In the genomic region with DNA sequence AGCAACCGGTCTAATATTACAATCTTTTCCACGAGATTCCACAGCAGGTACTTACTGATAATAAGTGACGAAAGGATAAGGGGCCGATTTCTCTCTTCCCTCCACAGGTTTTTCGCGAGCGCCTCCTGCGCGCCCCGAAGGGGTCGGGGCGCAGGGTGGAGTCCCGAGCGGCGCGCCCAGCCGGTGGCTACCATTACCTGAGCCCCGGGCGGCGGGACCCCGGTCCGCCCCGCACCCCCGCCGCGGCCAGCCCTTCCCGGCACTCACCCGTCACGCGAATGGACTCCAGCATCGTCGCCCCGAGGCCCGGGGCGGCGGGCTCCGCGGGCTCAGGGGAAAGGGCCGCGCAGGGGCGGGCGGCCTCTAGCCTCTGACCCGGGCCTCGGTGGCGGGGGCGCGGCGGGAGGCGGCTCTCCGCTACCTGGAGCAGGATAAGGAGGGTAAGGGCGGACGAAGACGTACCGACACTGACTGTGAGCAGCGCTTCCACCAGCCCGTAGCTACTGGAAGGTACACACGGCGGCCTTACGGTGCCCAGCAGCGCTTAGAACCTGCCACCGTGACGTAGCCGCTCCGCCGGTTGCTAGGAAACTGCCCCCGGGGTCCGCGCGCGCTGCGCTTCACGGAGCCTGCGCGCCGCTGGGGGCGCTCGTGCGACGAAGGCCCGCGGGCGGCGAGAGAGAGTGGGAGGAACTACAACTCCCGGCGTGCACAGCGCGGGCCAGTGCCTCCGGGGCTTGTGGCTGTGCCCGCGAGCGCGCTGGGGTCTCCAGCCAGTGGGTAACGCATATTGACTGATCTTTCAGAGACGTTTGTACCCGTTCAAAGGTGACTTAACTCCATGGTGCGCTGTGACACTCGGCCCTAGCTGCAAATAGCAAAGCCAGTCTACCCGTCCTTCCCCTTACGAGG, we compare ENCODE assay signal across 1 cellular context.
TF ChIP-seq lines count a peak whose summit lies in the region.

No MANE protein-coding gene starts in this region.

TF ChIP-seq in K562, 482 proteins besides CTCF, POLR2A, EP300 and RAD21 (continued from another document and continues in another):
- TF ChIP-seq, protein P1, sequence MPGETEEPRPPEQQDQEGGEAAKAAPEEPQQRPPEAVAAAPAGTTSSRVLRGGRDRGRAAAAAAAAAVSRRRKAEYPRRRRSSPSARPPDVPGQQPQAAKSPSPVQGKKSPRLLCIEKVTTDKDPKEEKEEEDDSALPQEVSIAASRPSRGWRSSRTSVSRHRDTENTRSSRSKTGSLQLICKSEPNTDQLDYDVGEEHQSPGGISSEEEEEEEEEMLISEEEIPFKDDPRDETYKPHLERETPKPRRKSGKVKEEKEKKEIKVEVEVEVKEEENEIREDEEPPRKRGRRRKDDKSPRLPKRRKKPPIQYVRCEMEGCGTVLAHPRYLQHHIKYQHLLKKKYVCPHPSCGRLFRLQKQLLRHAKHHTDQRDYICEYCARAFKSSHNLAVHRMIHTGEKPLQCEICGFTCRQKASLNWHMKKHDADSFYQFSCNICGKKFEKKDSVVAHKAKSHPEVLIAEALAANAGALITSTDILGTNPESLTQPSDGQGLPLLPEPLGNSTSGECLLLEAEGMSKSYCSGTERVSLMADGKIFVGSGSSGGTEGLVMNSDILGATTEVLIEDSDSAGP (CRISPR knock-in tag; IDR thresholded peaks at IDR 0.05): no peak
- TF ChIP-seq, protein P2, sequence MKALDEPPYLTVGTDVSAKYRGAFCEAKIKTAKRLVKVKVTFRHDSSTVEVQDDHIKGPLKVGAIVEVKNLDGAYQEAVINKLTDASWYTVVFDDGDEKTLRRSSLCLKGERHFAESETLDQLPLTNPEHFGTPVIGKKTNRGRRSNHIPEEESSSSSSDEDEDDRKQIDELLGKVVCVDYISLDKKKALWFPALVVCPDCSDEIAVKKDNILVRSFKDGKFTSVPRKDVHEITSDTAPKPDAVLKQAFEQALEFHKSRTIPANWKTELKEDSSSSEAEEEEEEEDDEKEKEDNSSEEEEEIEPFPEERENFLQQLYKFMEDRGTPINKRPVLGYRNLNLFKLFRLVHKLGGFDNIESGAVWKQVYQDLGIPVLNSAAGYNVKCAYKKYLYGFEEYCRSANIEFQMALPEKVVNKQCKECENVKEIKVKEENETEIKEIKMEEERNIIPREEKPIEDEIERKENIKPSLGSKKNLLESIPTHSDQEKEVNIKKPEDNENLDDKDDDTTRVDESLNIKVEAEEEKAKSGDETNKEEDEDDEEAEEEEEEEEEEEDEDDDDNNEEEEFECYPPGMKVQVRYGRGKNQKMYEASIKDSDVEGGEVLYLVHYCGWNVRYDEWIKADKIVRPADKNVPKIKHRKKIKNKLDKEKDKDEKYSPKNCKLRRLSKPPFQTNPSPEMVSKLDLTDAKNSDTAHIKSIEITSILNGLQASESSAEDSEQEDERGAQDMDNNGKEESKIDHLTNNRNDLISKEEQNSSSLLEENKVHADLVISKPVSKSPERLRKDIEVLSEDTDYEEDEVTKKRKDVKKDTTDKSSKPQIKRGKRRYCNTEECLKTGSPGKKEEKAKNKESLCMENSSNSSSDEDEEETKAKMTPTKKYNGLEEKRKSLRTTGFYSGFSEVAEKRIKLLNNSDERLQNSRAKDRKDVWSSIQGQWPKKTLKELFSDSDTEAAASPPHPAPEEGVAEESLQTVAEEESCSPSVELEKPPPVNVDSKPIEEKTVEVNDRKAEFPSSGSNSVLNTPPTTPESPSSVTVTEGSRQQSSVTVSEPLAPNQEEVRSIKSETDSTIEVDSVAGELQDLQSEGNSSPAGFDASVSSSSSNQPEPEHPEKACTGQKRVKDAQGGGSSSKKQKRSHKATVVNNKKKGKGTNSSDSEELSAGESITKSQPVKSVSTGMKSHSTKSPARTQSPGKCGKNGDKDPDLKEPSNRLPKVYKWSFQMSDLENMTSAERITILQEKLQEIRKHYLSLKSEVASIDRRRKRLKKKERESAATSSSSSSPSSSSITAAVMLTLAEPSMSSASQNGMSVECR (CRISPR knock-in tag; IDR thresholded peaks at IDR 0.05): 0 out of 2 replicates have a peak, but pooled peaks have one; percentile 37
- TF ChIP-seq, protein P3, sequence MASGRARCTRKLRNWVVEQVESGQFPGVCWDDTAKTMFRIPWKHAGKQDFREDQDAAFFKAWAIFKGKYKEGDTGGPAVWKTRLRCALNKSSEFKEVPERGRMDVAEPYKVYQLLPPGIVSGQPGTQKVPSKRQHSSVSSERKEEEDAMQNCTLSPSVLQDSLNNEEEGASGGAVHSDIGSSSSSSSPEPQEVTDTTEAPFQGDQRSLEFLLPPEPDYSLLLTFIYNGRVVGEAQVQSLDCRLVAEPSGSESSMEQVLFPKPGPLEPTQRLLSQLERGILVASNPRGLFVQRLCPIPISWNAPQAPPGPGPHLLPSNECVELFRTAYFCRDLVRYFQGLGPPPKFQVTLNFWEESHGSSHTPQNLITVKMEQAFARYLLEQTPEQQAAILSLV (tag; IDR thresholded peaks at IDR 0.05): no peak
- no peak for TF ChIP-seq NFXL1 (CRISPR knock-in tag; IDR thresholded peaks at IDR 0.05)
- TF ChIP-seq GTF2A2 (tag; IDR thresholded peaks at IDR 0.05): no peak
- no peak for TF ChIP-seq CCAR2 (IDR thresholded peaks at IDR 0.05; ENCODE audit: low read depth, low read length)
- TF ChIP-seq POU5F1 (IDR thresholded peaks at IDR 0.05; ENCODE audit: borderline replicate concordance, low read depth, low read length, partially characterized antibody): peak; percentile 51
- peak; percentile 44; the same call in 1 of the 2 replicates for TF ChIP-seq GABPA (tag; conservative IDR thresholded peaks at IDR 0.05; ENCODE audit: low read depth)
- TF ChIP-seq, protein P4, sequence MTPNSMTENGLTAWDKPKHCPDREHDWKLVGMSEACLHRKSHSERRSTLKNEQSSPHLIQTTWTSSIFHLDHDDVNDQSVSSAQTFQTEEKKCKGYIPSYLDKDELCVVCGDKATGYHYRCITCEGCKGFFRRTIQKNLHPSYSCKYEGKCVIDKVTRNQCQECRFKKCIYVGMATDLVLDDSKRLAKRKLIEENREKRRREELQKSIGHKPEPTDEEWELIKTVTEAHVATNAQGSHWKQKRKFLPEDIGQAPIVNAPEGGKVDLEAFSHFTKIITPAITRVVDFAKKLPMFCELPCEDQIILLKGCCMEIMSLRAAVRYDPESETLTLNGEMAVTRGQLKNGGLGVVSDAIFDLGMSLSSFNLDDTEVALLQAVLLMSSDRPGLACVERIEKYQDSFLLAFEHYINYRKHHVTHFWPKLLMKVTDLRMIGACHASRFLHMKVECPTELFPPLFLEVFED (CRISPR knock-in tag; conservative IDR thresholded peaks at IDR 0.05): no peak
- no peak for TF ChIP-seq ZNF699 (CRISPR knock-in tag; IDR thresholded peaks at IDR 0.05; ENCODE audit: insufficient replicate concordance)
- no peak for TF ChIP-seq SP2 (IDR thresholded peaks at IDR 0.05; ENCODE audit: extremely low read depth, low read depth, low read length, poor library complexity, severe bottlenecking)
- TF ChIP-seq PHTF2 (CRISPR knock-in tag; IDR thresholded peaks at IDR 0.05): no peak
- TF ChIP-seq GABPB2 (CRISPR knock-in tag; conservative IDR thresholded peaks at IDR 0.05): no peak
- no peak for TF ChIP-seq CBFB (CRISPR knock-in tag; IDR thresholded peaks at IDR 0.05)
- no peak for TF ChIP-seq TRIM24 (IDR thresholded peaks at IDR 0.05)
- TF ChIP-seq, protein P5, sequence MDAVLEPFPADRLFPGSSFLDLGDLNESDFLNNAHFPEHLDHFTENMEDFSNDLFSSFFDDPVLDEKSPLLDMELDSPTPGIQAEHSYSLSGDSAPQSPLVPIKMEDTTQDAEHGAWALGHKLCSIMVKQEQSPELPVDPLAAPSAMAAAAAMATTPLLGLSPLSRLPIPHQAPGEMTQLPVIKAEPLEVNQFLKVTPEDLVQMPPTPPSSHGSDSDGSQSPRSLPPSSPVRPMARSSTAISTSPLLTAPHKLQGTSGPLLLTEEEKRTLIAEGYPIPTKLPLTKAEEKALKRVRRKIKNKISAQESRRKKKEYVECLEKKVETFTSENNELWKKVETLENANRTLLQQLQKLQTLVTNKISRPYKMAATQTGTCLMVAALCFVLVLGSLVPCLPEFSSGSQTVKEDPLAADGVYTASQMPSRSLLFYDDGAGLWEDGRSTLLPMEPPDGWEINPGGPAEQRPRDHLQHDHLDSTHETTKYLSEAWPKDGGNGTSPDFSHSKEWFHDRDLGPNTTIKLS (IDR thresholded peaks at IDR 0.05; ENCODE audit: borderline replicate concordance, low read depth): peak; percentile 84; the same call in 1 of the 2 replicates
- TF ChIP-seq ZFP1 (CRISPR knock-in tag; IDR thresholded peaks at IDR 0.05): no peak
- no peak for TF ChIP-seq SIN3B (IDR thresholded peaks at IDR 0.05; ENCODE audit: low read depth)
- TF ChIP-seq, protein P6, sequence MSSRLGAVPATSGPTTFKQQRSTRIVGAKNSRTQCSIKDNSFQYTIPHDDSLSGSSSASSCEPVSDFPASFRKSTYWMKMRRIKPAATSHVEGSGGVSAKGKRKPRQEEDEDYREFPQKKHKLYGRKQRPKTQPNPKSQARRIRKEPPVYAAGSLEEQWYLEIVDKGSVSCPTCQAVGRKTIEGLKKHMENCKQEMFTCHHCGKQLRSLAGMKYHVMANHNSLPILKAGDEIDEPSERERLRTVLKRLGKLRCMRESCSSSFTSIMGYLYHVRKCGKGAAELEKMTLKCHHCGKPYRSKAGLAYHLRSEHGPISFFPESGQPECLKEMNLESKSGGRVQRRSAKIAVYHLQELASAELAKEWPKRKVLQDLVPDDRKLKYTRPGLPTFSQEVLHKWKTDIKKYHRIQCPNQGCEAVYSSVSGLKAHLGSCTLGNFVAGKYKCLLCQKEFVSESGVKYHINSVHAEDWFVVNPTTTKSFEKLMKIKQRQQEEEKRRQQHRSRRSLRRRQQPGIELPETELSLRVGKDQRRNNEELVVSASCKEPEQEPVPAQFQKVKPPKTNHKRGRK (tag; IDR thresholded peaks at IDR 0.05): no peak
- peak; percentile 86; the same call in 1 of the 2 replicates for TF ChIP-seq CTBP1 (IDR thresholded peaks at IDR 0.05; ENCODE audit: borderline replicate concordance)
- TF ChIP-seq PRPF4 (IDR thresholded peaks at IDR 0.05; ENCODE audit: insufficient read depth, low read depth, low read length, poor library complexity, severe bottlenecking): no peak
- no peak for TF ChIP-seq ZNF217 (CRISPR knock-in tag; IDR thresholded peaks at IDR 0.05)
- no peak for TF ChIP-seq ELF2 (CRISPR knock-in tag; IDR thresholded peaks at IDR 0.05)
- 0 out of 4 replicates have a peak, but pooled peaks of 1 of the 2 experiments have one; percentile 47 for TF ChIP-seq KDM4B (IDR thresholded peaks at IDR 0.05; ENCODE audit: borderline replicate concordance in 2 of 2, low read depth in 1 of 2)
- no peak for TF ChIP-seq YBX1 (IDR thresholded peaks at IDR 0.05)
- TF ChIP-seq LARP7 (IDR thresholded peaks at IDR 0.05): no peak
- 0 out of 2 replicates have a peak, but pooled peaks have one; percentile 18 for TF ChIP-seq TRIM28 (IDR thresholded peaks at IDR 0.05)
- no peak for TF ChIP-seq DNMT1 (IDR thresholded peaks at IDR 0.05)
- TF ChIP-seq LEF1 (IDR thresholded peaks at IDR 0.05): no peak
- no peak for TF ChIP-seq TOE1 (IDR thresholded peaks at IDR 0.05; ENCODE audit: borderline replicate concordance)
- 0 out of 2 replicates have a peak, but pooled peaks have one; percentile 14 for TF ChIP-seq TOE1 (CRISPR knock-in tag; IDR thresholded peaks at IDR 0.05; ENCODE audit: borderline replicate concordance, low read depth)
- TF ChIP-seq, protein P7, sequence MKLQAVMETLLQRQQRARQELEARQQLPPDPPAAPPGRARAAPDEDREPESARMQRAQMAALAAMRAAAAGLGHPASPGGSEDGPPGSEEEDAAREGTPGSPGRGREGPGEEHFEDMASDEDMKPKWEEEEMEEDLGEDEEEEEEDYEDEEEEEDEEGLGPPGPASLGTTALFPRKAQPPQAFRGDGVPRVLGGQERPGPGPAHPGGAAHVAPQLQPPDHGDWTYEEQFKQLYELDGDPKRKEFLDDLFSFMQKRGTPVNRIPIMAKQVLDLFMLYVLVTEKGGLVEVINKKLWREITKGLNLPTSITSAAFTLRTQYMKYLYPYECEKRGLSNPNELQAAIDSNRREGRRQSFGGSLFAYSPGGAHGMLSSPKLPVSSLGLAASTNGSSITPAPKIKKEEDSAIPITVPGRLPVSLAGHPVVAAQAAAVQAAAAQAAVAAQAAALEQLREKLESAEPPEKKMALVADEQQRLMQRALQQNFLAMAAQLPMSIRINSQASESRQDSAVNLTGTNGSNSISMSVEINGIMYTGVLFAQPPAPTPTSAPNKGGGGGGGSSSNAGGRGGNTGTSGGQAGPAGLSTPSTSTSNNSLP (IDR thresholded peaks at IDR 0.05; ENCODE audit: borderline replicate concordance, low read depth, low read length): no peak
- no peak for TF ChIP-seq ZNF717 (CRISPR knock-in tag; IDR thresholded peaks at IDR 0.05)
- no peak for TF ChIP-seq ZNF584 (CRISPR knock-in tag; IDR thresholded peaks at IDR 0.05; ENCODE audit: low read depth)
- TF ChIP-seq MTF1 (CRISPR knock-in tag; IDR thresholded peaks at IDR 0.05; ENCODE audit: borderline replicate concordance): no peak
- TF ChIP-seq COPS2 (conservative IDR thresholded peaks at IDR 0.05): no peak
- no peak for TF ChIP-seq CBX1 (IDR thresholded peaks at IDR 0.05; ENCODE audit: low read depth)
- TF ChIP-seq SNIP1 (IDR thresholded peaks at IDR 0.05; ENCODE audit: low read depth): no peak
- no peak for TF ChIP-seq SMARCC2 (IDR thresholded peaks at IDR 0.05; ENCODE audit: low read depth)
- peak; percentile 93 for TF ChIP-seq HCFC1 (IDR thresholded peaks at IDR 0.05; ENCODE audit: low read depth, low read length)
- no peak for TF ChIP-seq ZNF77 (CRISPR knock-in tag; IDR thresholded peaks at IDR 0.05)
- no peak for TF ChIP-seq PTRF (tag; IDR thresholded peaks at IDR 0.05)
- no peak for TF ChIP-seq SREBF2 (CRISPR knock-in tag; IDR thresholded peaks at IDR 0.05)
- no peak for TF ChIP-seq HDAC3 (IDR thresholded peaks at IDR 0.05; ENCODE audit: borderline replicate concordance, partially characterized antibody)
- no peak for TF ChIP-seq ELF4 (CRISPR knock-in tag; IDR thresholded peaks at IDR 0.05)
- no peak for TF ChIP-seq KLF6 (CRISPR knock-in tag; IDR thresholded peaks at IDR 0.05; ENCODE audit: borderline replicate concordance)
- no peak for TF ChIP-seq FOSL1 (tag; conservative IDR thresholded peaks at IDR 0.05)
- no peak for TF ChIP-seq ZC3H11A (IDR thresholded peaks at IDR 0.05; ENCODE audit: low read depth, low read length)
- no peak for TF ChIP-seq ZNF668 (CRISPR knock-in tag; IDR thresholded peaks at IDR 0.05)
- no peak for TF ChIP-seq FOXA3 (CRISPR knock-in tag; conservative IDR thresholded peaks at IDR 0.05 in 1 of 2, IDR thresholded peaks at IDR 0.05 in 1 of 2)
- TF ChIP-seq BRCA1 (IDR thresholded peaks at IDR 0.05): no peak
- no peak for TF ChIP-seq BRCA1 (CRISPR knock-in tag; IDR thresholded peaks at IDR 0.05)
- TF ChIP-seq, protein P8, sequence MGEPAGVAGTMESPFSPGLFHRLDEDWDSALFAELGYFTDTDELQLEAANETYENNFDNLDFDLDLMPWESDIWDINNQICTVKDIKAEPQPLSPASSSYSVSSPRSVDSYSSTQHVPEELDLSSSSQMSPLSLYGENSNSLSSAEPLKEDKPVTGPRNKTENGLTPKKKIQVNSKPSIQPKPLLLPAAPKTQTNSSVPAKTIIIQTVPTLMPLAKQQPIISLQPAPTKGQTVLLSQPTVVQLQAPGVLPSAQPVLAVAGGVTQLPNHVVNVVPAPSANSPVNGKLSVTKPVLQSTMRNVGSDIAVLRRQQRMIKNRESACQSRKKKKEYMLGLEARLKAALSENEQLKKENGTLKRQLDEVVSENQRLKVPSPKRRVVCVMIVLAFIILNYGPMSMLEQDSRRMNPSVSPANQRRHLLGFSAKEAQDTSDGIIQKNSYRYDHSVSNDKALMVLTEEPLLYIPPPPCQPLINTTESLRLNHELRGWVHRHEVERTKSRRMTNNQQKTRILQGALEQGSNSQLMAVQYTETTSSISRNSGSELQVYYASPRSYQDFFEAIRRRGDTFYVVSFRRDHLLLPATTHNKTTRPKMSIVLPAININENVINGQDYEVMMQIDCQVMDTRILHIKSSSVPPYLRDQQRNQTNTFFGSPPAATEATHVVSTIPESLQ (CRISPR knock-in tag; IDR thresholded peaks at IDR 0.05): no peak
- no peak for TF ChIP-seq ZNF316 (IDR thresholded peaks at IDR 0.05)
- TF ChIP-seq TFAM (CRISPR knock-in tag; conservative IDR thresholded peaks at IDR 0.05): no peak
